Comparison of ENCODE assay signal across 33 cellular contexts in the genomic region with DNA sequence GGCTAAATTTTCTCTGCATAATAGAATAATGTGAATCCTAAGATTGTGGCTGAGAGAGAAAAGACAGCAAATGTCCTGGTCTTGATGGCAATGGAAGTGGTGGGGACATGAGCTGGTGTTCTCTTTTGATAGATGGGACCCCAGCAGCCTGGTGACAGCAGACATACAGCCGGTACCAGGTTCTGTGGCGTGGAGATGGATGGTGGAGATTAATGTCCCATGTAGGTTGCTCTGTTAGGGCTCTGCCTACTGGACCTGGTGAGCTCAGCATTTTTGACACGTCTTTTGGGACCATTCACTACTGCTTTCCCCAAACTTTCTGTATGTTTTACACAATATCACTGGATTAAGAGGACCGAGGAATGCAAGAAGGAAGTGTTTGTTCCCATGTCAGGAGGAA.
DNase-seq lines count a peak whose midpoint lies in the region; ATAC-seq and TF ChIP-seq lines count a peak whose summit lies in the region.
"Had no signal": no experiment of that assay in that cellular context is flagged by ENCODE, and none has a peak within 500 bp of the region (broad histone marks: within the 10 kb centered on the region; RNA-seq: fewer than 3 reads in every experiment).

No MANE protein-coding gene starts in this region.

- no peak overlapping the region for H2AFZ ChIP-seq in SU-DHL-6 (ENCODE audit: low read depth, low read length, severe bottlenecking)

- H3F3A ChIP-seq in SU-DHL-6 (ENCODE audit: insufficient read depth): no peaks in the 10 kb centered on the region

- H3K4me2 ChIP-seq in SU-DHL-6 (ENCODE audit: low read depth, low read length, poor library complexity, severe bottlenecking): no peak overlapping the region

- H3K9me2 ChIP-seq in SU-DHL-6 (replicated peaks; ENCODE audit: insufficient read depth, low read length): no peaks in the 10 kb centered on the region

- H3K36me3 ChIP-seq in SU-DHL-6 (ENCODE audit: low read length) (no peaks in the 10 kb centered on the region), neutrophil (no peaks in the 10 kb centered on the region)
- H3K36me3 ChIP-seq: breast epithelium, prostate gland, sigmoid colon, upper lobe of right lung had no signal

- H3K4me1 ChIP-seq in neutrophil (ENCODE audit: control insufficient read depth in 1 of 2, insufficient read depth in 1 of 2, low read depth in 1 of 2, low read length in 1 of 2): peaks cover 38 to 72% of the 10 kb centered on the region in 2 experiments
- H3K4me1 ChIP-seq: breast epithelium, prostate gland had no signal

- in situ Hi-C loops in ACHN (cut with HindIII; ENCODE audit: low pct_ligation_motif_present, low pct_unique_long_range_greater_than_20kb, low sequenced_read_pairs): no loop called here

- H3K27ac ChIP-seq in SU-DHL-6 (ENCODE audit: low read depth, low read length) (no peak overlapping the region), neutrophil (peak overlapping the region; percentile 63)
- H3K27ac ChIP-seq: 22Rv1, breast epithelium, prostate gland, sigmoid colon, upper lobe of right lung had no signal

- no peak overlapping the region for H3K9ac ChIP-seq in SU-DHL-6 (ENCODE audit: low read length)

- H3K4me3 ChIP-seq in SU-DHL-6 (ENCODE audit: insufficient read depth, low read length, poor library complexity, severe bottlenecking) (no peak overlapping the region), neutrophil (ENCODE audit: low read depth in 1 of 2, low read length in 1 of 2) (no peak overlapping the region)
- H3K4me3 ChIP-seq: breast epithelium, prostate gland, sigmoid colon, upper lobe of right lung had no signal

- no peaks in the 10 kb centered on the region for H4K20me1 ChIP-seq in SU-DHL-6 (ENCODE audit: low read depth, low read length)

- H3K79me2 ChIP-seq in SU-DHL-6 (ENCODE audit: insufficient read depth, low read length): no peaks in the 10 kb centered on the region

- peak; percentile 10 for TF ChIP-seq CTCF in SU-DHL-6 (IDR thresholded peaks at IDR 0.05; ENCODE audit: insufficient read depth, low read length, poor library complexity, severe bottlenecking)
- peak; percentile 8 for TF ChIP-seq CTCF in neutrophil (IDR thresholded peaks at IDR 0.05)

- no peaks in the 10 kb centered on the region for H3K9me3 ChIP-seq in SU-DHL-6 (ENCODE audit: insufficient read depth, low read length)
- no peaks in the 10 kb centered on the region for H3K9me3 ChIP-seq in neutrophil
- H3K9me3 ChIP-seq: breast epithelium, prostate gland, sigmoid colon, upper lobe of right lung had no signal

- H3K27me3 ChIP-seq in SU-DHL-6 (ENCODE audit: low read length) (no peaks in the 10 kb centered on the region), neutrophil (no peaks in the 10 kb centered on the region)
- H3K27me3 ChIP-seq: upper lobe of right lung had no signal

- ATAC-seq in GM21447 (IDR thresholded peaks at IDR 0.05; ENCODE audit: unreplicated experiment): no peak
- ATAC-seq: left ventricle myocardium superior; PC-3; stimulated activated memory B cell treated with anti-CD40 and anti-IgM and Interleukin-4, amounts not matched to agents 10 μg/mL and 1 μg/mL and 100 μg/mL, for 72 hours; upper lobe of right lung had no signal

- DNase-seq in DMS 273 (lab: John Stamatoyannopoulos, UW; ENCODE audit: unreplicated experiment) (peak; percentile 6), DMS 273 treated with DMSO at 0.1 percent for 48 hours (lab: John Stamatoyannopoulos, UW) (no peak), Kasumi-1 (lab: John Stamatoyannopoulos, UW) (peak; percentile 74 to 80), ACHN (no peak), SHP77 (lab: John Stamatoyannopoulos, UW) (no peak)
- DNase-seq: activated CD4-positive, alpha-beta T cell treated with anti-CD3 and anti-CD28 coated beads, Interleukin-2, amount 50 U/mL, for 48 hours; activated CD4-positive, CD25-positive, alpha-beta regulatory T cell; activated CD8-positive, alpha-beta memory T cell treated with anti-CD3 and anti-CD28 coated beads, Interleukin-2, amount 50 U/mL, for 4 hours; amygdala; CD4-positive, alpha-beta memory T cell; effector CD4-positive, alpha-beta T cell; glutamatergic neuron; IMR-90; left ventricle myocardium superior; MM.1S; naive B cell; NCI-H1436 treated with DMSO at 0.1 percent for 48 hours; NCI-H345; NCI-H774; PC-3; Right ventricle myocardium superior; sigmoid colon; stimulated activated CD4-positive, alpha-beta T cell treated with anti-CD3 and anti-CD28 coated beads, Interleukin-4, amount 100 ng/mL, for 4 hours; SW 1271; T-helper 9 cell; upper lobe of right lung had no signal

Comparison
In these comparisons a context has a peak if more than half of its experiments do, and no peak if none do; other contexts are left out.
1. DNase-seq: peak in DMS 273 (single experiment) and Kasumi-1 (2 of 2); none in DMS 273 treated with DMSO at 0.1 percent for 48 hours (single experiment), ACHN (single experiment) and SHP77 (0 of 2).